1 cellular context compared by ENCODE assay signal in genomic region chr6:30102701-30103629, GRCh38.
TF ChIP-seq lines count a peak whose summit lies in the region.

No MANE protein-coding gene starts in this region.

TF ChIP-seq in HepG2, 621 proteins besides CTCF, POLR2A, EP300 and RAD21 (continued from another document and continues in another):
- TF ChIP-seq ZNF407 (CRISPR knock-in tag; IDR thresholded peaks at IDR 0.05; ENCODE audit: not compliant biosample characterization) (no peak), NFE2L2 (IDR thresholded peaks at IDR 0.05; ENCODE audit: low read length) (no peak), SRSF4 (IDR thresholded peaks at IDR 0.05; ENCODE audit: low read depth, low read length, poor library complexity, severe bottlenecking) (no peak), JUN (CRISPR knock-in tag; IDR thresholded peaks at IDR 0.05) (no peak), ZBTB38 (CRISPR knock-in tag; IDR thresholded peaks at IDR 0.05) (peak; percentile 79), ZFP1 (CRISPR knock-in tag; IDR thresholded peaks at IDR 0.05) (0 out of 2 replicates have a peak, but pooled peaks have one; percentile 67), PRDM15 (CRISPR knock-in tag; IDR thresholded peaks at IDR 0.05) (peak; percentile 92), ZNF296 (CRISPR knock-in tag; conservative IDR thresholded peaks at IDR 0.05) (no peak), EEA1 (CRISPR knock-in tag; IDR thresholded peaks at IDR 0.05; ENCODE audit: borderline replicate concordance) (no peak), ZNF180 (CRISPR knock-in tag; IDR thresholded peaks at IDR 0.05; ENCODE audit: borderline replicate concordance, low read depth) (no peak), FOSL1 (CRISPR knock-in tag; IDR thresholded peaks at IDR 0.05; ENCODE audit: borderline replicate concordance) (no peak), HNRNPK (IDR thresholded peaks at IDR 0.05; ENCODE audit: low read depth, low read length, poor library complexity, severe bottlenecking) (peak; percentile 83), SMARCC2 (IDR thresholded peaks at IDR 0.05) (no peak), ZNF414 (CRISPR knock-in tag; IDR thresholded peaks at IDR 0.05) (no peak), ZNF563 (CRISPR knock-in tag; IDR thresholded peaks at IDR 0.05) (peak; percentile 77; the same call in 1 of the 2 replicates), MLX (CRISPR knock-in tag; IDR thresholded peaks at IDR 0.05) (0 out of 2 replicates have a peak, but pooled peaks have one; percentile 40), SNAPC2 (CRISPR knock-in tag; IDR thresholded peaks at IDR 0.05) (no peak), CREB1 (IDR thresholded peaks at IDR 0.05) (no peak), CREB1 (CRISPR knock-in tag; IDR thresholded peaks at IDR 0.05) (no peak), ZNF484 (CRISPR knock-in tag; IDR thresholded peaks at IDR 0.05; ENCODE audit: borderline replicate concordance, low read depth) (no peak), CHD4 (IDR thresholded peaks at IDR 0.05; ENCODE audit: borderline replicate concordance, low read length) (no peak; the same call in 1 of the 2 replicates), ZNF740 (CRISPR knock-in tag; IDR thresholded peaks at IDR 0.05) (0 out of 2 replicates have a peak, but pooled peaks have one; percentile 30), ZNF251 (CRISPR knock-in tag; IDR thresholded peaks at IDR 0.05) (no peak), ZNF746 (CRISPR knock-in tag; IDR thresholded peaks at IDR 0.05) (0 out of 2 replicates have a peak, but pooled peaks have one; percentile 70), ZNF367 (CRISPR knock-in tag; IDR thresholded peaks at IDR 0.05; ENCODE audit: borderline replicate concordance) (no peak), RELA (CRISPR knock-in tag; IDR thresholded peaks at IDR 0.05) (no peak), KDM4B (CRISPR knock-in tag; IDR thresholded peaks at IDR 0.05) (no peak), ELF1 (CRISPR knock-in tag; IDR thresholded peaks at IDR 0.05) (peak; percentile 26; the same call in 1 of the 2 replicates), STAT6 (CRISPR knock-in tag; IDR thresholded peaks at IDR 0.05; ENCODE audit: borderline replicate concordance) (peak; percentile 79; the same call in 1 of the 2 replicates), RFX5 (IDR thresholded peaks at IDR 0.05; ENCODE audit: low read depth, low read length) (no peak), ZNF432 (CRISPR knock-in tag; IDR thresholded peaks at IDR 0.05; ENCODE audit: borderline replicate concordance) (no peak), HNRNPLL (IDR thresholded peaks at IDR 0.05; ENCODE audit: low read depth, low read length, poor library complexity, severe bottlenecking) (peak; percentile 37), HNF4A (CRISPR knock-in tag; IDR thresholded peaks at IDR 0.05) (peak; percentile 62), ZNF263 (CRISPR knock-in tag; IDR thresholded peaks at IDR 0.05) (peak; percentile 24), ZNF768 (CRISPR knock-in tag; IDR thresholded peaks at IDR 0.05) (0 out of 2 replicates have a peak, but pooled peaks have one; percentile 7), ZNF451 (CRISPR knock-in tag; IDR thresholded peaks at IDR 0.05) (no peak), ZNF691 (CRISPR knock-in tag; IDR thresholded peaks at IDR 0.05; ENCODE audit: borderline replicate concordance, low read depth) (peak; percentile 88; the same call in 1 of the 2 replicates), SRY (CRISPR knock-in tag; IDR thresholded peaks at IDR 0.05) (peak; percentile 60; the same call in 1 of the 2 replicates), RARG (CRISPR knock-in tag; IDR thresholded peaks at IDR 0.05; ENCODE audit: low read depth) (no peak), ZNF567 (CRISPR knock-in tag; IDR thresholded peaks at IDR 0.05; ENCODE audit: borderline replicate concordance) (peak; percentile 91; the same call in 1 of the 2 replicates), PHF21A (CRISPR knock-in tag; IDR thresholded peaks at IDR 0.05) (no peak), FLYWCH1 (CRISPR knock-in tag; IDR thresholded peaks at IDR 0.05) (no peak), KDM5B (CRISPR knock-in tag; IDR thresholded peaks at IDR 0.05; ENCODE audit: borderline replicate concordance) (peak; percentile 63; the same call in 1 of the 2 replicates), CC2D1A (CRISPR knock-in tag; IDR thresholded peaks at IDR 0.05) (0 out of 2 replicates have a peak, but pooled peaks have one; percentile 48), IRF2 (CRISPR knock-in tag; IDR thresholded peaks at IDR 0.05) (peak; percentile 56; the same call in 1 of the 2 replicates), ZNF253 (CRISPR knock-in tag; IDR thresholded peaks at IDR 0.05; ENCODE audit: borderline replicate concordance) (no peak), ZGPAT (CRISPR knock-in tag; IDR thresholded peaks at IDR 0.05) (peak; percentile 78), SSRP1 (CRISPR knock-in tag; IDR thresholded peaks at IDR 0.05) (0 out of 2 replicates have a peak, but pooled peaks have one; percentile 26), CENPT (CRISPR knock-in tag; IDR thresholded peaks at IDR 0.05; ENCODE audit: low read depth) (no peak), HMGA1 (CRISPR knock-in tag; conservative IDR thresholded peaks at IDR 0.05) (no peak)
